ENCODE assay signal across 8 cellular contexts in genomic region chr7:27150568-27151340, GRCh38. TPM values are rescaled to one million over a fixed set of nuclear protein-coding genes. Genes with fewer than 3 reads are reported as not detected.
A peak's percentile ranks its signal among the peaks of the same experiment; 100 is the strongest.
DNase-seq lines count a peak whose midpoint lies in the region; ATAC-seq and TF ChIP-seq lines count a peak whose summit lies in the region.

No MANE protein-coding gene starts in this region.

- H3K27ac Mint-ChIP-seq in activated CD8-positive, alpha-beta T cell treated with anti-CD3 and anti-CD28 coated beads for 36 hours, result no peak overlapping the region
- H3K27ac Mint-ChIP-seq in stimulated activated naive CD8-positive, alpha-beta T cell treated with anti-CD3 and anti-CD28 coated beads, Interleukin-15, amount 100 ng/mL, for 72 hours, result no peak overlapping the region

- CTCF ChIA-PET in activated CD8-positive, alpha-beta T cell treated with anti-CD3 and anti-CD28 coated beads for 36 hours (lab: Charles Lee), result interaction anchor here (0.7 to 6.2 kb wide), 28 partner anchors 8 to 889 kb away, joined by 3 to 63 read pairs (median 4); no protein-coding TSS in a partner anchor

- DNase-seq in AG09319 (ENCODE audit: extremely low read depth, low read depth) (no peak), NCI-H69 (lab: John Stamatoyannopoulos, UW) (peak; percentile 94), epithelial cell of proximal tubule (ENCODE audit: low read depth) (no peak)
- DNase-seq in activated CD8-positive, alpha-beta T cell treated with anti-CD3 and anti-CD28 coated beads for 36 hours, result peak; percentile 75
- DNase-seq in stimulated activated naive CD8-positive, alpha-beta T cell treated with anti-CD3 and anti-CD28 coated beads, Interleukin-15, amount 100 ng/mL, for 72 hours, result peak; percentile 74 to 79

- peaks cover 0 to 20% of the 10 kb centered on the region in 2 donors for H3K27me3 ChIP-seq in muscle layer of colon (ENCODE audit: control insufficient read depth in 1 of 2, insufficient read depth in 2 of 2, low read length in 2 of 2)

- peaks cover 88% of the 10 kb centered on the region for H3K27me3 Mint-ChIP-seq in activated CD8-positive, alpha-beta T cell treated with anti-CD3 and anti-CD28 coated beads for 36 hours
- H3K27me3 Mint-ChIP-seq in stimulated activated naive CD8-positive, alpha-beta T cell treated with anti-CD3 and anti-CD28 coated beads, Interleukin-15, amount 100 ng/mL, for 72 hours, result peaks cover 100% of the 10 kb centered on the region

- no peaks in the 10 kb centered on the region for H3K36me3 Mint-ChIP-seq in activated CD8-positive, alpha-beta T cell treated with anti-CD3 and anti-CD28 coated beads for 36 hours (ENCODE audit: low read depth)

- H3K27ac ChIP-seq in muscle layer of colon (ENCODE audit: low read depth, low read length), result peak overlapping the region; percentile 95

- H3K9me3 ChIP-seq in muscle layer of colon (ENCODE audit: low read length), result no peaks in the 10 kb centered on the region

- POLR2A ChIA-PET in activated CD8-positive, alpha-beta T cell treated with anti-CD3 and anti-CD28 coated beads for 36 hours (lab: Charles Lee), result no interaction called here

- H3K4me3 ChIP-seq in epithelial cell of proximal tubule (ENCODE audit: low read depth, low read length) (peak overlapping the region; percentile 75), muscle layer of colon (ENCODE audit: low read depth in 1 of 2, low read length in 2 of 2) (peak overlapping the region; percentile 85 to 92)

- H3K9me3 Mint-ChIP-seq in activated CD8-positive, alpha-beta T cell treated with anti-CD3 and anti-CD28 coated beads for 36 hours, result no peaks in the 10 kb centered on the region
- no peaks in the 10 kb centered on the region for H3K9me3 Mint-ChIP-seq in stimulated activated naive CD8-positive, alpha-beta T cell treated with anti-CD3 and anti-CD28 coated beads, Interleukin-15, amount 100 ng/mL, for 72 hours

- no peaks in the 10 kb centered on the region for H3K36me3 ChIP-seq in muscle layer of colon (ENCODE audit: insufficient read depth, low read length)

- peak; percentile 62 for TF ChIP-seq CTCF in AG09319 (IDR thresholded peaks at IDR 0.05; ENCODE audit: low read depth, low read length)
- peak; percentile 93 for TF ChIP-seq CTCF in activated CD8-positive, alpha-beta T cell treated with anti-CD3 and anti-CD28 coated beads for 36 hours (IDR thresholded peaks at IDR 0.05)
- TF ChIP-seq CTCF in epithelial cell of proximal tubule (conservative IDR thresholded peaks at IDR 0.05; ENCODE audit: low read depth, low read length), result peak; percentile 73

- peak overlapping the region; percentile 59 for H3K4me3 Mint-ChIP-seq in activated CD8-positive, alpha-beta T cell treated with anti-CD3 and anti-CD28 coated beads for 36 hours
- peak overlapping the region; percentile 79 to 87 for H3K4me3 Mint-ChIP-seq in stimulated activated naive CD8-positive, alpha-beta T cell treated with anti-CD3 and anti-CD28 coated beads, Interleukin-15, amount 100 ng/mL, for 72 hours

- peak overlapping the region; percentile 80 for H3K9ac ChIP-seq in muscle layer of colon (ENCODE audit: low read length)

- H3K4me1 ChIP-seq in muscle layer of colon (ENCODE audit: insufficient read depth, low read length), result peaks cover 50% of the 10 kb centered on the region

- intact Hi-C loops in activated CD8-positive, alpha-beta T cell treated with anti-CD3 and anti-CD28 coated beads for 36 hours (cut with micrococcal nuclease), result no loop called here

- H3K4me1 Mint-ChIP-seq in activated CD8-positive, alpha-beta T cell treated with anti-CD3 and anti-CD28 coated beads for 36 hours (ENCODE audit: low read depth), result peaks cover 33% of the 10 kb centered on the region
- H3K4me1 Mint-ChIP-seq in stimulated activated naive CD8-positive, alpha-beta T cell treated with anti-CD3 and anti-CD28 coated beads, Interleukin-15, amount 100 ng/mL, for 72 hours, result peaks cover 52% of the 10 kb centered on the region

- ATAC-seq in GM18861 (IDR thresholded peaks at IDR 0.05; ENCODE audit: unreplicated experiment) (peak; percentile 73), HG03103 (IDR thresholded peaks at IDR 0.05; ENCODE audit: low read depth, unreplicated experiment) (peak; percentile 68)
- peak; percentile 87 for ATAC-seq in activated CD8-positive, alpha-beta T cell treated with anti-CD3 and anti-CD28 coated beads for 36 hours
- peak; percentile 79 for ATAC-seq in stimulated activated naive CD8-positive, alpha-beta T cell treated with anti-CD3 and anti-CD28 coated beads, Interleukin-15, amount 100 ng/mL, for 72 hours

RNA-seq across cellular contexts. Expression of gene HOXA3, which starts 1.6 kb away (rescaled TPM):
- total RNA-seq in activated CD8-positive, alpha-beta T cell treated with anti-CD3 and anti-CD28 coated beads for 36 hours, result not detected
- 14.4 and 33.2 TPM in 2 replicates for total RNA-seq in epithelial cell of proximal tubule

RNA-seq across cellular contexts. Expression of gene HOXA6, which starts 3.2 kb away (rescaled TPM):
- not detected for total RNA-seq in activated CD8-positive, alpha-beta T cell treated with anti-CD3 and anti-CD28 coated beads for 36 hours
- total RNA-seq in epithelial cell of proximal tubule, result 5.7 and 11.8 TPM in 2 replicates

RNA-seq across cellular contexts. Expression of gene HOXA7, which starts 5.7 kb away (rescaled TPM):
- not detected for total RNA-seq in activated CD8-positive, alpha-beta T cell treated with anti-CD3 and anti-CD28 coated beads for 36 hours
- 21.4 and 27.9 TPM in 2 replicates for total RNA-seq in epithelial cell of proximal tubule

RNA-seq across cellular contexts. Expression of gene HOXA5, which starts 7.3 kb away (rescaled TPM):
- not detected for total RNA-seq in activated CD8-positive, alpha-beta T cell treated with anti-CD3 and anti-CD28 coated beads for 36 hours
- 20.1 and 47.6 TPM in 2 replicates for total RNA-seq in epithelial cell of proximal tubule

RNA-seq across cellular contexts. Expression of gene HOXA9, which starts 14.6 kb away (rescaled TPM):
- total RNA-seq in activated CD8-positive, alpha-beta T cell treated with anti-CD3 and anti-CD28 coated beads for 36 hours, result not detected
- 82.4 and 104 TPM in 2 replicates for total RNA-seq in epithelial cell of proximal tubule

Comparison
In these comparisons a context has a peak if more than half of its experiments do, and no peak if none do; other contexts are left out.
1. DNase-seq: peak in NCI-H69 (single experiment), activated CD8-positive, alpha-beta T cell treated with anti-CD3 and anti-CD28 coated beads for 36 hours (single experiment) and stimulated activated naive CD8-positive, alpha-beta T cell treated with anti-CD3 and anti-CD28 coated beads, Interleukin-15, amount 100 ng/mL, for 72 hours (2 of 2); none in AG09319 (single experiment) and epithelial cell of proximal tubule (single experiment).
2. RNA of gene HOXA3, which starts 1.6 kb away (total RNA-seq): 14.4 to 33.2 TPM in epithelial cell of proximal tubule; not detected in activated CD8-positive, alpha-beta T cell treated with anti-CD3 and anti-CD28 coated beads for 36 hours; every median in the first group is over 10 times any median in the second.
3. RNA of gene HOXA7, which starts 5.7 kb away (total RNA-seq): 21.4 to 27.9 TPM in epithelial cell of proximal tubule; not detected in activated CD8-positive, alpha-beta T cell treated with anti-CD3 and anti-CD28 coated beads for 36 hours; every median in the first group is over 10 times any median in the second.
4. Peak in every context shown above with its lines, with median percentiles within 50 percentile points of each other: CTCF ChIP-seq and ATAC-seq.